10 cellular contexts compared by ENCODE assay signal in genomic region chr10:119395287-119396007, GRCh38.
DNase-seq lines count a peak whose midpoint lies in the region; ATAC-seq and TF ChIP-seq lines count a peak whose summit lies in the region.
"Had no signal": no experiment of that assay in that cellular context is flagged by ENCODE, and none has a peak within 500 bp of the region (broad histone marks: within the 10 kb centered on the region; RNA-seq: fewer than 3 reads in every experiment).

No MANE protein-coding gene starts in this region.

- no peak for ATAC-seq in CD4-positive, CD25-positive, alpha-beta regulatory T cell (ENCODE audit: low read depth in 2 of 2)
- ATAC-seq in natural killer cell (peak; percentile 46 to 64 (median 57)), HG03457 (IDR thresholded peaks at IDR 0.05; ENCODE audit: unreplicated experiment) (no peak)

- no peaks in the 10 kb centered on the region for H3K9me3 ChIP-seq in CD4-positive, CD25-positive, alpha-beta regulatory T cell (ENCODE audit: control insufficient read depth in 2 of 2, low read length in 2 of 2)
- H3K9me3 ChIP-seq: MG63 had no signal

- peaks cover 0 to 2% (median 0%) of the 10 kb centered on the region in 7 donors for H3K9me3 Mint-ChIP-seq in CD4-positive, CD25-positive, alpha-beta regulatory T cell
- no peaks in the 10 kb centered on the region for H3K9me3 Mint-ChIP-seq in natural killer cell

- DNase-seq in CD4-positive, CD25-positive, alpha-beta regulatory T cell: no peak
- DNase-seq in RPMI7951 (ENCODE audit: low read depth): peak; percentile 79
- peak; percentile 73 for DNase-seq in fibroblast of peridontal ligament (ENCODE audit: extremely low read depth)
- DNase-seq in natural killer cell: no peak
- DNase-seq in DMS153 (lab: John Stamatoyannopoulos, UW): no peak
- DNase-seq in SHP77 (lab: John Stamatoyannopoulos, UW): no peak
- DNase-seq in activated CD4-positive, alpha-beta T cell treated with anti-CD3 and anti-CD28 coated beads for 48 hours: no peak
- DNase-seq: MG63, T-helper 1 cell had no signal

- peaks cover 22% of the 10 kb centered on the region for H3K36me3 ChIP-seq in CD4-positive, CD25-positive, alpha-beta regulatory T cell (ENCODE audit: control insufficient read depth, insufficient read depth, low read length)
- H3K36me3 ChIP-seq: MG63 had no signal

- H3K27me3 ChIP-seq in CD4-positive, CD25-positive, alpha-beta regulatory T cell (ENCODE audit: control insufficient read depth, insufficient read depth, low read length): no peaks in the 10 kb centered on the region
- H3K27me3 ChIP-seq: MG63 had no signal

- H3K4me3 Mint-ChIP-seq in CD4-positive, CD25-positive, alpha-beta regulatory T cell: no peak overlapping the region
- H3K4me3 Mint-ChIP-seq in natural killer cell: no peak overlapping the region

- intact Hi-C loops in natural killer cell (cut with micrococcal nuclease): no loop called here

- peaks cover 0 to 24% (median 17%) of the 10 kb centered on the region in 4 donors for H3K4me1 Mint-ChIP-seq in CD4-positive, CD25-positive, alpha-beta regulatory T cell
- peaks cover 20 to 50% of the 10 kb centered on the region in 2 donors for H3K4me1 Mint-ChIP-seq in natural killer cell

- H3K4me3 ChIP-seq in CD4-positive, CD25-positive, alpha-beta regulatory T cell (ENCODE audit: low read depth, low read length): no peak overlapping the region
- H3K4me3 ChIP-seq: MG63 had no signal

- H3K27me3 Mint-ChIP-seq in CD4-positive, CD25-positive, alpha-beta regulatory T cell: no peaks in the 10 kb centered on the region
- H3K27me3 Mint-ChIP-seq in natural killer cell (ENCODE audit: low read depth in 2 of 2): no peaks in the 10 kb centered on the region

- peak overlapping the region; percentile 32 to 75 (median 52) for H3K27ac Mint-ChIP-seq in CD4-positive, CD25-positive, alpha-beta regulatory T cell
- H3K27ac Mint-ChIP-seq in natural killer cell: peak overlapping the region; percentile 49 to 88

- H3K27ac ChIP-seq in CD4-positive, CD25-positive, alpha-beta regulatory T cell (ENCODE audit: insufficient read depth, low read length, poor library complexity, severe bottlenecking): no peak overlapping the region

- peaks cover 16% of the 10 kb centered on the region for H3K36me3 Mint-ChIP-seq in CD4-positive, CD25-positive, alpha-beta regulatory T cell
- H3K36me3 Mint-ChIP-seq in natural killer cell: no peaks in the 10 kb centered on the region

- no peak for TF ChIP-seq CTCF in natural killer cell (IDR thresholded peaks at IDR 0.05)

- H3K4me1 ChIP-seq in CD4-positive, CD25-positive, alpha-beta regulatory T cell (ENCODE audit: control insufficient read depth, insufficient read depth, low read length, poor library complexity, severe bottlenecking): no peaks in the 10 kb centered on the region

Comparison
In these comparisons a context has a peak if more than half of its experiments do, and no peak if none do; other contexts are left out.
1. ATAC-seq: peak in natural killer cell (3 of 3); none in CD4-positive, CD25-positive, alpha-beta regulatory T cell (0 of 2) and HG03457 (single experiment).
2. DNase-seq: peak in RPMI7951 (single experiment) and fibroblast of peridontal ligament (single experiment); none in CD4-positive, CD25-positive, alpha-beta regulatory T cell (0 of 3), natural killer cell (single experiment), DMS153 (single experiment), SHP77 (0 of 2) and activated CD4-positive, alpha-beta T cell treated with anti-CD3 and anti-CD28 coated beads for 48 hours (single experiment).